8 cellular contexts compared by ENCODE assay signal in genomic region chr4:80070880-80071620, GRCh38. TPM values are rescaled to one million over a fixed set of nuclear protein-coding genes. Genes with fewer than 3 reads are reported as not detected.
A peak's percentile ranks its signal among the peaks of the same experiment; 100 is the strongest.
DNase-seq lines count a peak whose midpoint lies in the region; ATAC-seq and TF ChIP-seq lines count a peak whose summit lies in the region.

No MANE protein-coding gene starts in this region.

- H3K27ac Mint-ChIP-seq in activated T-cell treated with anti-CD3 and anti-CD28 coated beads, Interleukin-2, amount 50 U/mL, for 24 hours = peak overlapping the region; percentile 89

- TF ChIP-seq CTCF in ascending aorta (IDR thresholded peaks at IDR 0.05) (no peak), left lung (IDR thresholded peaks at IDR 0.05) (no peak), tibial artery (IDR thresholded peaks at IDR 0.05) (no peak)

- H3K27ac ChIP-seq in ascending aorta (peak overlapping the region in 1 of 2 donors; percentile 91), left lung (peak overlapping the region; percentile 97 to 100), tibial artery (peak overlapping the region; percentile 88 to 92)

- H3K4me3 ChIP-seq in ascending aorta (peak overlapping the region; percentile 79 to 89), left lung (peak overlapping the region; percentile 89 to 96), tibial artery (peak overlapping the region; percentile 88 to 94)

- H3K9me3 ChIP-seq in ascending aorta = no peaks in the 10 kb centered on the region
- no peaks in the 10 kb centered on the region for H3K9me3 ChIP-seq in left lung
- no peaks in the 10 kb centered on the region for H3K9me3 ChIP-seq in tibial artery

- H3K4me1 Mint-ChIP-seq in activated T-cell treated with anti-CD3 and anti-CD28 coated beads, Interleukin-2, amount 50 U/mL, for 24 hours (ENCODE audit: low read depth) = peaks cover 77% of the 10 kb centered on the region

- peaks cover 0 to 14% of the 10 kb centered on the region in 2 donors for H3K4me1 ChIP-seq in ascending aorta
- H3K4me1 ChIP-seq in left lung = peaks cover 11 to 60% of the 10 kb centered on the region in 2 donors
- H3K4me1 ChIP-seq in tibial artery = peaks cover 0 to 36% (median 11%) of the 10 kb centered on the region in 4 donors

- peaks cover 31% of the 10 kb centered on the region for H3K36me3 Mint-ChIP-seq in activated T-cell treated with anti-CD3 and anti-CD28 coated beads, Interleukin-2, amount 50 U/mL, for 24 hours (ENCODE audit: low read depth)

- H3K36me3 ChIP-seq in ascending aorta (peaks cover 6 to 10% of the 10 kb centered on the region in 2 donors), left lung (peaks cover 0 to 31% of the 10 kb centered on the region in 2 donors), tibial artery (peaks cover 10 to 23% (median 21%) of the 10 kb centered on the region in 3 donors)

- DNase-seq in activated T-cell treated with anti-CD3 and anti-CD28 coated beads, Interleukin-2, amount 50 U/mL, for 24 hours = no peak
- no peak for DNase-seq in activated T-cell treated with anti-CD3 and anti-CD28 coated beads, Interleukin-2, amount 50 U/mL, for 48 hours
- DNase-seq in ascending aorta (ENCODE audit: low spot score in 2 of 2) = no peak
- no peak for DNase-seq in left lung
- DNase-seq in tibial artery = no peak
- no peak for DNase-seq in DMS 273 (lab: John Stamatoyannopoulos, UW; ENCODE audit: unreplicated experiment)
- DNase-seq in nucleus accumbens (lab: John Stamatoyannopoulos, UW) = no peak
- no peak for DNase-seq in DMS79 treated with DMSO at 0.1 percent for 48 hours (lab: John Stamatoyannopoulos, UW)

- H3K27me3 ChIP-seq in ascending aorta (no peaks in the 10 kb centered on the region), left lung (no peaks in the 10 kb centered on the region), tibial artery (no peaks in the 10 kb centered on the region)

- intact Hi-C loops in ascending aorta (cut with DNase I) (loop anchor here (5.0 to 10.0 kb wide), 4 partner anchors 111 to 1134 kb away; partner anchors contain the start of gene PAQR3), left lung (cut with DNase I) (no loop called here), tibial artery (cut with DNase I; ENCODE audit: low total_unique reads) (loop anchor here (10.0 kb wide), 1 partner anchor 114 kb away; no protein-coding TSS in a partner anchor)

- H3K4me3 Mint-ChIP-seq in activated T-cell treated with anti-CD3 and anti-CD28 coated beads, Interleukin-2, amount 50 U/mL, for 24 hours = peak overlapping the region; percentile 88

- peaks cover 3% of the 10 kb centered on the region for H3K27me3 Mint-ChIP-seq in activated T-cell treated with anti-CD3 and anti-CD28 coated beads, Interleukin-2, amount 50 U/mL, for 24 hours

- H3K9me3 Mint-ChIP-seq in activated T-cell treated with anti-CD3 and anti-CD28 coated beads, Interleukin-2, amount 50 U/mL, for 24 hours = no peaks in the 10 kb centered on the region

- ATAC-seq in left lung = peak; percentile 13

RNA-seq across cellular contexts. Expression of gene ANTXR2, which starts 2.0 kb away (rescaled TPM):
- 16.8 TPM for total RNA-seq in ascending aorta
- 10 to 100 TPM; 45.6 to 73.3 TPM for total RNA-seq in left lung

Comparison
In these comparisons a context has a peak if more than half of its experiments do, and no peak if none do; other contexts are left out.
1. intact Hi-C loops: an anchor here in ascending aorta (5.0 to 10.0 kb wide) and tibial artery (10.0 kb wide); none called in left lung.